ENCODE assay signal across 8 cellular contexts in genomic region chr9:79623799-79624721, GRCh38. TPM values are rescaled to one million over a fixed set of nuclear protein-coding genes. Genes with fewer than 3 reads are reported as not detected.
DNase-seq lines count a peak whose midpoint lies in the region; ATAC-seq and TF ChIP-seq lines count a peak whose summit lies in the region.

No MANE protein-coding gene starts in this region.

- H3K27ac Mint-ChIP-seq in activated CD4-positive, alpha-beta T cell treated with anti-CD3 and anti-CD28 coated beads, Interleukin-2, amount 10 ng/mL, durations not matched to agents 7 days and 5 days: peak overlapping the region; percentile 80

- H3K4me1 Mint-ChIP-seq in activated CD4-positive, alpha-beta T cell treated with anti-CD3 and anti-CD28 coated beads, Interleukin-2, amount 10 ng/mL, durations not matched to agents 7 days and 5 days: peaks cover 23% of the 10 kb centered on the region

- peak overlapping the region; percentile 50 for H3K27ac ChIP-seq in HL-60 (replicated peaks)

- ATAC-seq in GM21528 (IDR thresholded peaks at IDR 0.05; ENCODE audit: low FRiP score, unreplicated experiment): peak; percentile 91

- DNase-seq in GM13977 (ENCODE audit: low spot score) (peak; percentile 51), HL-60 (ENCODE audit: low read depth in 1 of 2, low spot score in 1 of 2) (peak; percentile 77 to 85), head of caudate nucleus (peak in 30 of 42 donors; percentile 13 to 70 (median 36)), retina (no peak), NCI-H1436 treated with DMSO at 0.1 percent for 48 hours (lab: John Stamatoyannopoulos, UW) (no peak)
- DNase-seq in activated CD4-positive, alpha-beta T cell treated with anti-CD3 and anti-CD28 coated beads, Interleukin-2, amount 10 ng/mL, durations not matched to agents 7 days and 5 days: peak; percentile 31
- DNase-seq in stimulated activated CD4-positive, alpha-beta T cell treated with anti-CD3 and anti-CD28 coated beads, Interleukin-15, amount 100 ng/mL, for 24 hours: peak; percentile 44

- in situ Hi-C loops in GM13977 (cut with MboI; ENCODE audit: low pct_unique_long_range_greater_than_20kb, low sequenced_read_pairs, unreplicated experiment): no loop called here

- intact Hi-C loops in head of caudate nucleus (cut with DNase I): no loop called here

- H3K27me3 Mint-ChIP-seq in activated CD4-positive, alpha-beta T cell treated with anti-CD3 and anti-CD28 coated beads, Interleukin-2, amount 10 ng/mL, durations not matched to agents 7 days and 5 days: no peaks in the 10 kb centered on the region

- H3K27me3 ChIP-seq in HL-60 (ENCODE audit: insufficient read depth, poor library complexity, severe bottlenecking): no peaks in the 10 kb centered on the region

- H3K4me3 ChIP-seq in HL-60 (replicated peaks; ENCODE audit: insufficient read depth, low read length): no peak overlapping the region

- peak overlapping the region; percentile 16 for H3K4me3 Mint-ChIP-seq in activated CD4-positive, alpha-beta T cell treated with anti-CD3 and anti-CD28 coated beads, Interleukin-2, amount 10 ng/mL, durations not matched to agents 7 days and 5 days

- POLR2A ChIA-PET in activated CD4-positive, alpha-beta T cell treated with anti-CD3 and anti-CD28 coated beads, Interleukin-2, amount 10 ng/mL, durations not matched to agents 7 days and 5 days (lab: Charles Lee): interaction anchor here (0.8 kb wide), 1 partner anchor 53 kb away, joined by 3 read pairs; the partner anchor contains the start of gene TLE4

- peaks cover 3% of the 10 kb centered on the region for H3K9me3 Mint-ChIP-seq in activated CD4-positive, alpha-beta T cell treated with anti-CD3 and anti-CD28 coated beads, Interleukin-2, amount 10 ng/mL, durations not matched to agents 7 days and 5 days

- CTCF ChIA-PET in activated CD4-positive, alpha-beta T cell treated with anti-CD3 and anti-CD28 coated beads, Interleukin-2, amount 10 ng/mL, durations not matched to agents 7 days and 5 days (lab: Charles Lee): interaction anchor here (0.6 to 0.9 kb wide), 2 partner anchors 9 kb away, joined by 3 read pairs; no protein-coding TSS in a partner anchor

- peaks cover 20% of the 10 kb centered on the region for H3K36me3 Mint-ChIP-seq in activated CD4-positive, alpha-beta T cell treated with anti-CD3 and anti-CD28 coated beads, Interleukin-2, amount 10 ng/mL, durations not matched to agents 7 days and 5 days (ENCODE audit: low read depth)

- TF ChIP-seq CTCF in GM13977 (IDR thresholded peaks at IDR 0.05; ENCODE audit: extremely low read depth, insufficient read depth, missing control alignments) (no peak), HL-60 (IDR thresholded peaks at IDR 0.05; ENCODE audit: insufficient read depth, low read length) (no peak)

RNA-seq across cellular contexts. Expression of gene TLE4, which starts 52.3 kb away (rescaled TPM):
- 10 to 100 TPM; 38.0 to 38.4 TPM for total RNA-seq in activated CD4-positive, alpha-beta T cell treated with anti-CD3 and anti-CD28 coated beads, Interleukin-2, amount 10 ng/mL, durations not matched to agents 7 days and 5 days

Comparison
In these comparisons a context has a peak if more than half of its experiments do, and no peak if none do; other contexts are left out.
1. DNase-seq: peak in GM13977 (single experiment), HL-60 (2 of 2), activated CD4-positive, alpha-beta T cell treated with anti-CD3 and anti-CD28 coated beads, Interleukin-2, amount 10 ng/mL, durations not matched to agents 7 days and 5 days (single experiment), head of caudate nucleus (30 of 42) and stimulated activated CD4-positive, alpha-beta T cell treated with anti-CD3 and anti-CD28 coated beads, Interleukin-15, amount 100 ng/mL, for 24 hours (single experiment); none in retina (single experiment) and NCI-H1436 treated with DMSO at 0.1 percent for 48 hours (single experiment).